ENCODE assay signal across 11 cellular contexts in the genomic region with DNA sequence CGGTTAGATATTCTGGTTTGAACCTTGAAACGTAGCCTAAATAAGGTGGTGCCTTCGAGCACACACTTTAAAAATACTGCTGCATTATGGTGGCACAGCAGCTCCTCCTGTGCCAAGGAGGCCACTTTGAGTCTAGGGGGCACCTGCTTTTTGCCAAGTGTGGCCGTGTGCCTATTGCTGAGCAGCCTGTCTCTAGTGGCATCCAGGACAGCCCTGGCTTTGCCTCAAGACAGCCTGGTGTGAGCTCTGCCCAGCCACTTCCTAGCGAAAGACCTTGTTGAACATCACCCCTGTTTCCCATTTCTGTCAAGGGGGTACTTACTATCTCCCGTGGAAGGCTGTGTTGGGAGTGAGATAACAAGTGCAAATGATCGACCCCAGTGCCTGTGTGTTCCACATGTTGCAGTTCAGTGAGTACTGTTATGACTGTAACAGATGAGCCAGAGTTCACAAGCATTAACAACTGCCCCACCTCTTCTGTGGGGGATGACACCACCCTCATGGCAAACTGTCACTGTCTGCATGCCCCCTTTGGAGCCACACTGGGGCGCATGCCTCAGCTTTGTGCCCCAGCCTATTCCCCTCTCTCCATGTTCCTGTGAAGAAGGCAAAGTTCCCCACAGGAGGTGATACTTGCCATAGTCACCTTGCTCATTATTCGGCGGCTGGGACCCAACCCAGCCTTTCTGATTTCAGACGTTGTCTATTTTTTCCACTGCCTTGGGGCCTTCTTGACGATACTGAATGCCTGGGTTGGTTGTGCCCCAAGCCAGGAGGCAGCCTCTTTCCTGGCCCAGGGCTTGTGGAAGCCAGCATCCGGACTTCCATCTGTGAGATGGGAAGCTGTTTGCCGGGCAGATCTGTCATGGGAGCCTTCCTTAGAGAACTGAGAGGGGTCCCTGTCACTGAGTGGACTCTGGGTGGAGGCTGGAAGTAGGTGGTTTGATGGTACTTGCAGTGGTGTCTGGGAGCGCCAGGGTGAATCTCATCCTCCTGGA. TPM values are rescaled to one million over a fixed set of nuclear protein-coding genes. Genes with fewer than 3 reads are reported as not detected.
DNase-seq lines count a peak whose midpoint lies in the region; ATAC-seq and TF ChIP-seq lines count a peak whose summit lies in the region.
"Had no signal": no experiment of that assay in that cellular context is flagged by ENCODE, and none has a peak within 500 bp of the region (broad histone marks: within the 10 kb centered on the region; RNA-seq: fewer than 3 reads in every experiment).

No MANE protein-coding gene starts in this region.

- intact Hi-C loops in uterus (cut with DNase I; ENCODE audit: low total_unique reads) = no loop called here

- H3K4me2 ChIP-seq in neuronal stem cell (ENCODE audit: insufficient read depth, low read length, poor library complexity, severe bottlenecking) = no peak overlapping the region

- no CpG with 5 or more reads among the region's 15 CpGs for WGBS in neuronal stem cell (ENCODE audit: extremely low coverage in 2 of 2, insufficient read length in 2 of 2, insufficient replicate concordance in 1 of 2), 2 donors

- no peak overlapping the region for H2AFZ ChIP-seq in neuronal stem cell (ENCODE audit: low read length)

- peaks cover 17 to 18% of the 10 kb centered on the region in 2 donors for H3K4me1 ChIP-seq in neuronal stem cell (ENCODE audit: control insufficient read depth in 2 of 2, insufficient read depth in 1 of 2, low read depth in 1 of 2, low read length in 2 of 2)
- peaks cover 0 to 17% of the 10 kb centered on the region in 2 donors for H3K4me1 ChIP-seq in uterus

- H3K4me3 ChIP-seq in neuronal stem cell (ENCODE audit: low read length in 2 of 2) (no peak overlapping the region), uterus (no peak overlapping the region)

- peaks cover 2 to 15% of the 10 kb centered on the region in 2 donors for H3K9me3 ChIP-seq in neuronal stem cell (replicated peaks in 1 of 2; ENCODE audit: control insufficient read depth in 2 of 2, insufficient read depth in 1 of 2, low read depth in 1 of 2, low read length in 2 of 2)
- H3K9me3 ChIP-seq in uterus = no peaks in the 10 kb centered on the region

- H3K79me1 ChIP-seq in neuronal stem cell (ENCODE audit: low read depth, low read length) = peaks cover 12% of the 10 kb centered on the region

- H3K27me3 ChIP-seq in neuronal stem cell (ENCODE audit: control insufficient read depth in 3 of 3, insufficient read depth in 3 of 3, low read depth in 1 of 3, low read length in 3 of 3) (no peaks in the 10 kb centered on the region), uterus (no peaks in the 10 kb centered on the region)

- no peak overlapping the region for H3K23ac ChIP-seq in neuronal stem cell (ENCODE audit: low read depth, low read length, poor library complexity)

- H3K27me3 Mint-ChIP-seq in activated T-cell treated with anti-CD3 and anti-CD28 coated beads, Interleukin-2, amount 50 U/mL, for 72 hours (ENCODE audit: low read depth) = no peaks in the 10 kb centered on the region

- H3K4ac ChIP-seq in neuronal stem cell (ENCODE audit: low read length) = no peak overlapping the region

- H3K36me3 Mint-ChIP-seq in activated T-cell treated with anti-CD3 and anti-CD28 coated beads, Interleukin-2, amount 50 U/mL, for 72 hours (ENCODE audit: insufficient read depth in 2 of 2) = peaks cover 4% of the 10 kb centered on the region in 2 donors

- no peak overlapping the region for H2BK5ac ChIP-seq in neuronal stem cell (ENCODE audit: low read length)

- H3K27ac ChIP-seq in neuronal stem cell (replicated peaks; ENCODE audit: low read length) = no peak overlapping the region
- H3K27ac ChIP-seq in uterus = no peak overlapping the region

- H3K4me1 Mint-ChIP-seq in activated T-cell treated with anti-CD3 and anti-CD28 coated beads, Interleukin-2, amount 50 U/mL, for 72 hours (ENCODE audit: low read depth) = peaks cover 82% of the 10 kb centered on the region

- no peaks in the 10 kb centered on the region for H3K9me3 Mint-ChIP-seq in activated T-cell treated with anti-CD3 and anti-CD28 coated beads, Interleukin-2, amount 50 U/mL, for 72 hours

- DNase-seq in activated T-cell treated with anti-CD3 and anti-CD28 coated beads, Interleukin-2, amount 50 U/mL, for 72 hours = peak; percentile 48 to 60
- DNase-seq in neuronal stem cell (ENCODE audit: low spot score) = no peak
- no peak for DNase-seq in NCI-H2171 (lab: John Stamatoyannopoulos, UW)
- DNase-seq in NCI-H146 treated with DMSO at 0.1 percent for 48 hours (lab: John Stamatoyannopoulos, UW; ENCODE audit: unreplicated experiment) = no peak
- DNase-seq in uterus = no peak
- DNase-seq: DMS79 treated with DMSO at 0.1 percent for 48 hours, NCI-H526 treated with DMSO at 0.1 percent for 48 hours, small intestine had no signal

- no peak overlapping the region for H2BK12ac ChIP-seq in neuronal stem cell (ENCODE audit: low read length)

- no peak for TF ChIP-seq POLR2A in uterus (IDR thresholded peaks at IDR 0.05)

- peaks cover 6 to 40% of the 10 kb centered on the region in 2 donors for H3K36me3 ChIP-seq in neuronal stem cell (replicated peaks in 1 of 2; ENCODE audit: control insufficient read depth in 2 of 2, insufficient read depth in 2 of 2, low read length in 2 of 2)
- no peaks in the 10 kb centered on the region for H3K36me3 ChIP-seq in uterus

- H3K18ac ChIP-seq in neuronal stem cell (ENCODE audit: low read length) = peak overlapping the region; percentile 44

- H2AK5ac ChIP-seq in neuronal stem cell (ENCODE audit: low read depth, low read length) = no peak overlapping the region

- H4K91ac ChIP-seq in neuronal stem cell (ENCODE audit: low read depth, low read length, poor library complexity) = no peak overlapping the region

- H3K14ac ChIP-seq in neuronal stem cell (ENCODE audit: low read length) = peak overlapping the region; percentile 94

- H3K9ac ChIP-seq in neuronal stem cell (ENCODE audit: low read depth, low read length, poor library complexity) = no peak overlapping the region

- peak; percentile 50 for ATAC-seq in HG02870 (IDR thresholded peaks at IDR 0.05; ENCODE audit: unreplicated experiment)
- peak; percentile 79 to 83 for ATAC-seq in activated T-cell treated with anti-CD3 and anti-CD28 coated beads, Interleukin-2, amount 50 U/mL, for 72 hours (replicated peaks in 1 of 2)
- ATAC-seq in GM19467 (IDR thresholded peaks at IDR 0.05; ENCODE audit: unreplicated experiment) = no peak

- peak overlapping the region; percentile 33 to 54 for H3K4me3 Mint-ChIP-seq in activated T-cell treated with anti-CD3 and anti-CD28 coated beads, Interleukin-2, amount 50 U/mL, for 72 hours

- peak overlapping the region; percentile 36 for H3K27ac Mint-ChIP-seq in activated T-cell treated with anti-CD3 and anti-CD28 coated beads, Interleukin-2, amount 50 U/mL, for 72 hours

- H4K8ac ChIP-seq in neuronal stem cell (ENCODE audit: low read depth, low read length) = no peak overlapping the region

- no peak overlapping the region for H2BK120ac ChIP-seq in neuronal stem cell (ENCODE audit: low read depth, low read length)

- TF ChIP-seq CTCF in GM12872 (IDR thresholded peaks at IDR 0.05; ENCODE audit: insufficient read depth, low read depth, low read length) (peak; percentile 43; the same call in 2 of the 3 replicates), uterus (IDR thresholded peaks at IDR 0.05) (no peak)

- no peak overlapping the region for H2BK15ac ChIP-seq in neuronal stem cell (ENCODE audit: low read length)

RNA-seq across cellular contexts. Expression of a gene that starts 5.4 kb away (rescaled TPM):
- 100 to 1,000 TPM; 100 to 126 TPM for total RNA-seq in activated T-cell treated with anti-CD3 and anti-CD28 coated beads, Interleukin-2, amount 50 U/mL, for 72 hours
- 59.3 TPM for polyA plus RNA-seq in neuronal stem cell (2013, experiment 1 of 2)
- polyA plus RNA-seq in neuronal stem cell (2013, experiment 2 of 2) = 61.3 TPM
- total RNA-seq in uterus = 10 to 100 TPM in 3 of 4 donors, 1 to 10 TPM in 1; 9.7 to 65.1 (median 22.3) TPM

Comparison
In these comparisons a context has a peak if more than half of its experiments do, and no peak if none do; other contexts are left out.
1. DNase-seq: peak in activated T-cell treated with anti-CD3 and anti-CD28 coated beads, Interleukin-2, amount 50 U/mL, for 72 hours (2 of 2); none in neuronal stem cell (single experiment), NCI-H2171 (single experiment), NCI-H146 treated with DMSO at 0.1 percent for 48 hours (single experiment) and uterus (0 of 2).